In the genomic region with DNA sequence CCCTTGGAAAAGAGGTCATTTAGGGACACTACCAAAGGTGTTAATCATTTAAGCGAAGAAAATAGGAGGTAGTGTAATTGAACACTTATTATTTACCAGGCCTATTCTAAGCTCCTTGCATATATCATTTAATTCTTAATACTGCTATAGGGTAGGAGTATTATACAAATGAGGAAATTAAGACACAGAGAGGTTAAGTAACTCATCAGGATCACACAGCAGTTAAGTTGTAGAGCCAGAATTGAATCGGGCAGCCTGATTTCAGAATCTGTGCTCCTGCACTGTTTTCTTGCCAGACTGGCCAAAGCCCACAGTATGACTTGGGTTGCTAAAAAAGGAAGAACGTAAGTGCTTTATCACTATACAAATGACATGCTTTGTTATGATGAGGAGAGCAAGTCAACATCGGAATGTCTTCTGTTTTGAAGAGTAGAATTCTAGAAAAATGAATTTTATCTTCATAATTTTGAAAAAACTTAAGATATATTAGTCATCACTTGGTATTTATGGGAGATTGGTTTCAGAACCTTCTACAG, we compare ENCODE assay signal across 15 cellular contexts. TPM values are rescaled to one million over a fixed set of nuclear protein-coding genes. Genes with fewer than 3 reads are reported as not detected.
A peak's percentile ranks its signal among the peaks of the same experiment; 100 is the strongest.
DNase-seq lines count a peak whose midpoint lies in the region; ATAC-seq, FAIRE-seq and TF ChIP-seq lines count a peak whose summit lies in the region.
"Had no signal": no experiment of that assay in that cellular context is flagged by ENCODE, and none has a peak within 500 bp of the region (broad histone marks: within the 10 kb centered on the region; RNA-seq: fewer than 3 reads in every experiment).

No MANE protein-coding gene starts in this region.

- no peak for TF ChIP-seq RAD21 in H1 (IDR thresholded peaks at IDR 0.05 in 1 of 2, conservative IDR thresholded peaks at IDR 0.05 in 1 of 2; ENCODE audit: low read depth in 2 of 2, low read length in 2 of 2)

- DNase-seq in WTC11 (ENCODE audit: low spot score), result no peak
- DNase-seq in H1 (ENCODE audit: low read depth in 1 of 2, low spot score in 2 of 2), result no peak
- peak; percentile 9 for DNase-seq in iris pigment epithelial cell (ENCODE audit: low read depth)
- no peak for DNase-seq in type B pancreatic cell (ENCODE audit: extremely low spot score, unreplicated experiment)
- no peak for DNase-seq in RPMI8226
- DNase-seq in NOMO-1 treated with dmso at 0.1 percent for 144 hours (lab: John Stamatoyannopoulos, UW; ENCODE audit: unreplicated experiment), result no peak
- DNase-seq: Caco-2; CD8-positive, alpha-beta memory T cell; DND-41; GDM1 had no signal

- no peak overlapping the region for H3K4me3 Mint-ChIP-seq in WTC11
- H3K4me3 Mint-ChIP-seq in type B pancreatic cell, result no peak overlapping the region
- H3K4me3 Mint-ChIP-seq: CD8-positive, alpha-beta memory T cell had no signal

- H3K14ac ChIP-seq in H1 (ENCODE audit: insufficient read length), result no peak overlapping the region

- no peak overlapping the region for H2BK120ac ChIP-seq in H1 (replicated peaks; ENCODE audit: low read depth, low read length)

- H3K36me3 Mint-ChIP-seq in WTC11, result peaks cover 75% of the 10 kb centered on the region
- H3K36me3 Mint-ChIP-seq in type B pancreatic cell, result peaks cover 34% of the 10 kb centered on the region

- no peak overlapping the region for H3K4me3 ChIP-seq in H1 (ENCODE audit: extremely low read depth in 1 of 4, insufficient read depth in 2 of 4, low read depth in 3 of 4, low read length in 4 of 4)
- H3K4me3 ChIP-seq: BLaER1 had no signal

- no peaks in the 10 kb centered on the region for H3K27me3 ChIP-seq in H1 (replicated peaks in 1 of 4; ENCODE audit: control insufficient read depth in 3 of 4, extremely low read depth in 1 of 4, insufficient read depth in 3 of 4, low read length in 3 of 4)
- H3K27me3 ChIP-seq: BLaER1 had no signal

- no peak overlapping the region for H4K8ac ChIP-seq in H1 (ENCODE audit: extremely low read depth, insufficient read depth, low read length)

- TF ChIP-seq EP300 in H1 (IDR thresholded peaks at IDR 0.05; ENCODE audit: borderline replicate concordance in 1 of 2, low read depth in 2 of 2, low read length in 2 of 2), result no peak

- no peak for TF ChIP-seq POLR2A in H1 (IDR thresholded peaks at IDR 0.05; ENCODE audit: control extremely low read depth in 1 of 2, low read depth in 2 of 2, low read length in 2 of 2)

- no peak overlapping the region for H3K4ac ChIP-seq in H1 (replicated peaks; ENCODE audit: insufficient read length, low read depth, low read length)

- WGBS in H1 (ENCODE audit: extremely low coverage in 1 of 2, insufficient coverage in 1 of 2, insufficient read length in 1 of 2, insufficient replicate concordance in 2 of 2, low coverage in 1 of 2, low lambda C conversion rate in 2 of 2, missing lambda C conversion rate in 1 of 2), 2 experiments, result 91% methylated on average over 4 of the region's 4 CpGs; no CpG with 5 or more reads in 1 of the 2 experiments

- no peaks in the 10 kb centered on the region for H3K9me3 ChIP-seq in H1 (ENCODE audit: insufficient read depth in 2 of 2, low read depth in 1 of 2, low read length in 1 of 2)
- H3K9me3 ChIP-seq: BLaER1, Caco-2 had no signal

- H4K5ac ChIP-seq in H1 (ENCODE audit: insufficient read length, low read depth, low read length), result no peak overlapping the region

- CTCF ChIA-PET in WTC11 (lab: Charles Lee), result no interaction called here
- CTCF ChIA-PET in H1 (lab: Charles Lee; ENCODE audit: partially characterized antibody), result interaction anchor here (0.8 to 1.0 kb wide), 3 partner anchors 41 to 205 kb away, joined by 3 read pairs; no protein-coding TSS in a partner anchor

- no peak overlapping the region for H2AK5ac ChIP-seq in H1 (ENCODE audit: low read depth, low read length)

- H3K4me2 ChIP-seq in H1 (ENCODE audit: insufficient read depth in 1 of 2, low read depth in 2 of 2, low read length in 2 of 2), result no peak overlapping the region
- H3K4me2 ChIP-seq: BLaER1 had no signal

- no peaks in the 10 kb centered on the region for H3K79me2 ChIP-seq in H1 (ENCODE audit: control insufficient read depth in 1 of 2, insufficient read depth in 2 of 2, low read length in 2 of 2)

- POLR2A ChIA-PET in WTC11 (lab: Charles Lee) (no interaction called here), H1 (lab: Charles Lee; ENCODE audit: partially characterized antibody) (interaction anchor here (0.6 kb wide), 1 partner anchor 1950 kb away, joined by 3 read pairs; no protein-coding TSS in a partner anchor)

- no peaks in the 10 kb centered on the region; the same call in 1 of the 2 replicates for H3K23me2 ChIP-seq in H1 (ENCODE audit: low read depth, low read length)

- H2BK20ac ChIP-seq in H1 (ENCODE audit: low read length), result no peak overlapping the region

- no peak overlapping the region for H2BK5ac ChIP-seq in H1 (ENCODE audit: low read depth, low read length)

- H2BK12ac ChIP-seq in H1 (ENCODE audit: low read depth, low read length), result no peak overlapping the region

- H3K27ac ChIP-seq in H1 (ENCODE audit: low read depth, low read length), result no peak overlapping the region
- H3K27ac ChIP-seq: BLaER1, HL-60 had no signal

- no peak overlapping the region for H3K23ac ChIP-seq in H1 (ENCODE audit: insufficient read length)

- TF ChIP-seq CTCF in WTC11 (IDR thresholded peaks at IDR 0.05) (no peak), H1 (IDR thresholded peaks at IDR 0.05; ENCODE audit: control extremely low read depth in 1 of 3, insufficient read depth in 1 of 3, low read depth in 1 of 3, low read length in 3 of 3) (no peak), type B pancreatic cell (conservative IDR thresholded peaks at IDR 0.05) (no peak)

- H3K27me3 Mint-ChIP-seq in WTC11 (ENCODE audit: low read depth) (no peaks in the 10 kb centered on the region), type B pancreatic cell (no peaks in the 10 kb centered on the region)

- H3K18ac ChIP-seq in H1 (ENCODE audit: extremely low read depth, low read length), result no peak overlapping the region

- no peaks in the 10 kb centered on the region for H3K79me1 ChIP-seq in H1 (ENCODE audit: low read depth, low read length)

- peak; percentile 13 for FAIRE-seq in H1 (lab: Jason Lieb, UNC)
- FAIRE-seq: GM19239, H54 had no signal

- H3K4me1 Mint-ChIP-seq in WTC11 (no peaks in the 10 kb centered on the region), type B pancreatic cell (ENCODE audit: unreplicated experiment) (no peaks in the 10 kb centered on the region)

- ATAC-seq in WTC11, result no peak
- ATAC-seq: HCT116 had no signal

- no peak overlapping the region for H2AFZ ChIP-seq in H1 (ENCODE audit: low read length)

- H3K27ac Mint-ChIP-seq in WTC11 (peak overlapping the region; percentile 35; the same call in 1 of the 2 replicates), type B pancreatic cell (no peak overlapping the region)

- no peak overlapping the region for H3K9ac ChIP-seq in H1 (replicated peaks in 1 of 4; ENCODE audit: extremely low read depth in 1 of 4, low read depth in 3 of 4, low read length in 3 of 4)
- H3K9ac ChIP-seq: BLaER1 had no signal

- no peaks in the 10 kb centered on the region for H3K4me1 ChIP-seq in H1 (replicated peaks in 1 of 4; ENCODE audit: control insufficient read depth in 3 of 4, insufficient read depth in 4 of 4, low read length in 3 of 4)
- H3K4me1 ChIP-seq: Caco-2 had no signal

- no peak overlapping the region for H2BK15ac ChIP-seq in H1 (ENCODE audit: low read length)

- H3K56ac ChIP-seq in H1 (replicated peaks; ENCODE audit: insufficient read length, low read depth, low read length), result no peak overlapping the region

- peaks cover 3 to 89% (median 35%) of the 10 kb centered on the region in 4 experiments for H3K36me3 ChIP-seq in H1 (ENCODE audit: control insufficient read depth in 2 of 4, insufficient read depth in 4 of 4, low read length in 3 of 4)

- no peak overlapping the region for H4K91ac ChIP-seq in H1 (replicated peaks; ENCODE audit: insufficient read length, low read length)

- H3K9me3 Mint-ChIP-seq in WTC11 (no peaks in the 10 kb centered on the region), type B pancreatic cell (no peaks in the 10 kb centered on the region)
- H3K9me3 Mint-ChIP-seq: CD8-positive, alpha-beta memory T cell had no signal

- no peaks in the 10 kb centered on the region for H4K20me1 ChIP-seq in H1 (replicated peaks in 1 of 2; ENCODE audit: control insufficient read depth in 1 of 2, insufficient read depth in 2 of 2, low read length in 2 of 2)
- H4K20me1 ChIP-seq: BLaER1 had no signal

TF ChIP-seq in WTC11, 78 proteins besides CTCF, POLR2A, EP300 and RAD21 (continues in another document):
- TF ChIP-seq JUN (CRISPR knock-in tag; IDR thresholded peaks at IDR 0.05), result no peak

TF ChIP-seq in H1, 55 proteins besides CTCF, POLR2A, EP300 and RAD21 (continues in another document):
- TF ChIP-seq YY1 (IDR thresholded peaks at IDR 0.05; ENCODE audit: low read depth, low read length), result no peak
- TF ChIP-seq, protein P1, sequence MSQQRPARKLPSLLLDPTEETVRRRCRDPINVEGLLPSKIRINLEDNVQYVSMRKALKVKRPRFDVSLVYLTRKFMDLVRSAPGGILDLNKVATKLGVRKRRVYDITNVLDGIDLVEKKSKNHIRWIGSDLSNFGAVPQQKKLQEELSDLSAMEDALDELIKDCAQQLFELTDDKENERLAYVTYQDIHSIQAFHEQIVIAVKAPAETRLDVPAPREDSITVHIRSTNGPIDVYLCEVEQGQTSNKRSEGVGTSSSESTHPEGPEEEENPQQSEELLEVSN (IDR thresholded peaks at IDR 0.05), result no peak
- no peak for TF ChIP-seq NRF1 (IDR thresholded peaks at IDR 0.05; ENCODE audit: low read depth, low read length)
- no peak for TF ChIP-seq KDM5A (IDR thresholded peaks at IDR 0.05; ENCODE audit: low read length)
- TF ChIP-seq CEBPB (IDR thresholded peaks at IDR 0.05; ENCODE audit: low read depth, low read length), result no peak
- TF ChIP-seq MAFK (IDR thresholded peaks at IDR 0.05; ENCODE audit: low read depth, low read length), result no peak
- no peak for TF ChIP-seq EZH2 (IDR thresholded peaks at IDR 0.05; ENCODE audit: low read depth, low read length, severe bottlenecking)
- no peak for TF ChIP-seq SIRT6 (IDR thresholded peaks at IDR 0.05; ENCODE audit: low read length)

RNA-seq across cellular contexts. Expression of a gene that starts 31.4 kb away (rescaled TPM):
- total RNA-seq in WTC11 (2021) (51.3 to 59.6 TPM (median 58.7 TPM) in 3 replicates), type B pancreatic cell (ENCODE audit: low replicate concordance) (18.2 and 24.8 TPM in 2 replicates)
- total RNA-seq in H1 (2021; fragmentation: NEBNext Ultra II Directional; extraction: Animal tissue kit (Norgen Biotek cat#: 25700)), result 42.8 and 48.7 TPM in 2 replicates
- 23.7 and 24.0 TPM in 2 replicates for polyA plus RNA-seq in H1 (2011; rRNA removed)
- polyA plus RNA-seq in H1 (2011; cell fraction: cytosol; rRNA removed), result 32.5 TPM
- polyA plus RNA-seq in H1 (2011; cell fraction: nucleus; rRNA removed), result 22.5 TPM
- polyA plus RNA-seq in H1 (2012, experiment 1 of 2), result 32.6 to 41.2 TPM (median 36.7 TPM) in 4 replicates
- polyA plus RNA-seq in H1 (2012, experiment 2 of 2), result 5.4 TPM
- 24.1 TPM for polyA plus RNA-seq in H1 (2013, experiment 1 of 2)
- 23.6 TPM for polyA plus RNA-seq in H1 (2013, experiment 2 of 2)
- 50.7 and 61.1 TPM in 2 replicates for polyA minus RNA-seq in H1 (2011; rRNA and poly(A)+ RNA removed)
- 27.6 TPM for polyA minus RNA-seq in H1 (2011; cell fraction: cytosol; rRNA and poly(A)+ RNA removed)
- 38.2 TPM for polyA minus RNA-seq in H1 (2011; cell fraction: nucleus; rRNA and poly(A)+ RNA removed)
